ENCODE assay signal across 1 cellular context in genomic region chr5:125274938-125275759, GRCh38.
TF ChIP-seq lines count a peak whose summit lies in the region.

No MANE protein-coding gene starts in this region.

TF ChIP-seq in HepG2, 621 proteins besides CTCF, POLR2A, EP300 and RAD21 (continued from another document):
- TF ChIP-seq ZNF451 (CRISPR knock-in tag; IDR thresholded peaks at IDR 0.05) (no peak), JUND (CRISPR knock-in tag; IDR thresholded peaks at IDR 0.05) (no peak), ZNF251 (CRISPR knock-in tag; IDR thresholded peaks at IDR 0.05) (no peak), NFKBIZ (CRISPR knock-in tag; IDR thresholded peaks at IDR 0.05) (no peak), MYC (CRISPR knock-in tag; IDR thresholded peaks at IDR 0.05; ENCODE audit: borderline replicate concordance) (no peak), CHD4 (IDR thresholded peaks at IDR 0.05; ENCODE audit: borderline replicate concordance, low read length) (no peak), ZNF616 (CRISPR knock-in tag; IDR thresholded peaks at IDR 0.05; ENCODE audit: low read depth) (no peak), FOSL1 (CRISPR knock-in tag; IDR thresholded peaks at IDR 0.05; ENCODE audit: borderline replicate concordance) (no peak), PAX8 (CRISPR knock-in tag; IDR thresholded peaks at IDR 0.05; ENCODE audit: borderline replicate concordance) (no peak)
